9 cellular contexts compared by ENCODE assay signal in the genomic region with DNA sequence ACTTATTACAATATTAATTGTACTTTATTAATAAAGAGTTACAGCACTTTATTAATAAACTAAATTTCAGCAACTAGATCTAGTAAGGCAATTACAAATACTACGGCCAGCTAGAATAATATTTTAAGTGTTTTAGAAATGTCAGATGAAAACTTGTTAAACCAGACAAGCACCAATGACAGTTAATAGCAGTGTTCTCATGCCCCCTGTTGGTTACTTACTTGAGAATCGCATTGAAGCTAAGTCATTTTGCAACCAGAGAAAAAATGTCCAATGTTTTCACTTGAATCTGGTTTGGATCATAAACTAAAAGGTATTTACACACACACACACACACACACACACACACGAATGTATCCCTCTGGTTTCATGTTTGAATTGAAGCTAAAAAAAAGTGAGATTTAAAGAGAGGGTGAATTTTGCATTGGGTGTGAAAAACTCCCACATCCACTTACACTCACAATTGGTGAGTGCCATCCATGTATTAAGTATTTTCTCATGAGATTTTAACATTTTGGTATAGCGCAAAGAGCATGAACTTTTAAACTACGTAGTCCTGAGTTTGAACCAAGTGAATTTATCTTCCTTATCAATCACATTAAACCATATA.
DNase-seq lines count a peak whose midpoint lies in the region; ATAC-seq lines count a peak whose summit lies in the region.
"Had no signal": no experiment of that assay in that cellular context is flagged by ENCODE, and none has a peak within 500 bp of the region (broad histone marks: within the 10 kb centered on the region; RNA-seq: fewer than 3 reads in every experiment).

No MANE protein-coding gene starts in this region.

- no peak for ATAC-seq in stimulated activated effector memory CD8-positive, alpha-beta T cell treated with anti-CD3 and anti-CD28 coated beads, Interleukin-12 subunit alpha, Interleukin-12 subunit beta, amount 100 ng/mL, for 72 hours

- peaks cover 8% of the 10 kb centered on the region for H3K9me3 Mint-ChIP-seq in stimulated activated effector memory CD8-positive, alpha-beta T cell treated with anti-CD3 and anti-CD28 coated beads, Interleukin-12 subunit alpha, Interleukin-12 subunit beta, amount 100 ng/mL, for 72 hours
- H3K9me3 Mint-ChIP-seq: memory B cell had no signal

- H3K4me3 Mint-ChIP-seq in stimulated activated effector memory CD8-positive, alpha-beta T cell treated with anti-CD3 and anti-CD28 coated beads, Interleukin-12 subunit alpha, Interleukin-12 subunit beta, amount 100 ng/mL, for 72 hours = no peak overlapping the region
- H3K4me3 Mint-ChIP-seq: memory B cell had no signal

- H3K9me3 ChIP-seq in SK-N-MC (ENCODE audit: low read depth, low read length) = no peaks in the 10 kb centered on the region
- no peaks in the 10 kb centered on the region for H3K9me3 ChIP-seq in iPS DF 6.9 (ENCODE audit: control insufficient read depth, insufficient read depth, low read length)
- no peaks in the 10 kb centered on the region for H3K9me3 ChIP-seq in MG63

- in situ Hi-C loops in G401 (cut with HindIII; ENCODE audit: low sequenced_read_pairs) = no loop called here

- peak overlapping the region; percentile 81 for H3K27ac ChIP-seq in SK-N-MC
- no peak overlapping the region for H3K27ac ChIP-seq in iPS DF 6.9 (ENCODE audit: low read length)

- WGBS in iPS DF 6.9 (ENCODE audit: insufficient coverage, insufficient read length) = no CpG with 5 or more reads among the region's 5 CpGs

- no peaks in the 10 kb centered on the region for H3K4me1 Mint-ChIP-seq in stimulated activated effector memory CD8-positive, alpha-beta T cell treated with anti-CD3 and anti-CD28 coated beads, Interleukin-12 subunit alpha, Interleukin-12 subunit beta, amount 100 ng/mL, for 72 hours
- H3K4me1 Mint-ChIP-seq: memory B cell had no signal

- no peaks in the 10 kb centered on the region for H3K4me1 ChIP-seq in iPS DF 6.9 (ENCODE audit: control insufficient read depth, insufficient read depth, low read length)

- H3K36me3 ChIP-seq in SK-N-MC (ENCODE audit: insufficient read depth, low read length) = no peaks in the 10 kb centered on the region
- H3K36me3 ChIP-seq in iPS DF 6.9 (ENCODE audit: control insufficient read depth, insufficient read depth, low read length) = no peaks in the 10 kb centered on the region
- no peaks in the 10 kb centered on the region for H3K36me3 ChIP-seq in MG63

- H3K36me3 Mint-ChIP-seq in stimulated activated effector memory CD8-positive, alpha-beta T cell treated with anti-CD3 and anti-CD28 coated beads, Interleukin-12 subunit alpha, Interleukin-12 subunit beta, amount 100 ng/mL, for 72 hours = no peaks in the 10 kb centered on the region
- H3K36me3 Mint-ChIP-seq: memory B cell had no signal

- DNase-seq in G401 (ENCODE audit: low spot score) (peak; percentile 30), M059J (ENCODE audit: low read depth) (peak; percentile 66), SK-N-MC (ENCODE audit: low read depth, low spot score) (peak; percentile 93), iPS DF 6.9 (ENCODE audit: low read depth, low spot score) (peak; percentile 37), activated gamma-delta T cell (lab: John Stamatoyannopoulos, UW) (no peak), MG63 (no peak)
- DNase-seq in activated CD4-positive, CD25-positive, alpha-beta regulatory T cell (lab: John Stamatoyannopoulos, UW) = no peak
- DNase-seq in stimulated activated effector memory CD8-positive, alpha-beta T cell treated with anti-CD3 and anti-CD28 coated beads, Interleukin-12 subunit alpha, Interleukin-12 subunit beta, amount 100 ng/mL, for 72 hours (ENCODE audit: low spot score in 2 of 2) = no peak

- H3K27me3 ChIP-seq in iPS DF 6.9 (ENCODE audit: control insufficient read depth, insufficient read depth, low read length) = no peaks in the 10 kb centered on the region
- no peaks in the 10 kb centered on the region for H3K27me3 ChIP-seq in MG63

- no peak overlapping the region for H3K27ac Mint-ChIP-seq in stimulated activated effector memory CD8-positive, alpha-beta T cell treated with anti-CD3 and anti-CD28 coated beads, Interleukin-12 subunit alpha, Interleukin-12 subunit beta, amount 100 ng/mL, for 72 hours
- H3K27ac Mint-ChIP-seq: memory B cell had no signal

- peak overlapping the region; percentile 8 for H3K9ac ChIP-seq in SK-N-MC (ENCODE audit: insufficient read length)

- H3K4me3 ChIP-seq in SK-N-MC = peak overlapping the region; percentile 63; the same call in 1 of the 2 replicates
- H3K4me3 ChIP-seq in iPS DF 6.9 (ENCODE audit: low read length) = no peak overlapping the region
- no peak overlapping the region for H3K4me3 ChIP-seq in MG63

Comparison
In these comparisons a context has a peak if more than half of its experiments do, and no peak if none do; other contexts are left out.
1. DNase-seq: peak in G401 (single experiment), M059J (single experiment), SK-N-MC (single experiment) and iPS DF 6.9 (single experiment); none in activated CD4-positive, CD25-positive, alpha-beta regulatory T cell (0 of 4), activated gamma-delta T cell (single experiment), stimulated activated effector memory CD8-positive, alpha-beta T cell treated with anti-CD3 and anti-CD28 coated beads, Interleukin-12 subunit alpha, Interleukin-12 subunit beta, amount 100 ng/mL, for 72 hours (0 of 2) and MG63 (single experiment).